In the genomic region with DNA sequence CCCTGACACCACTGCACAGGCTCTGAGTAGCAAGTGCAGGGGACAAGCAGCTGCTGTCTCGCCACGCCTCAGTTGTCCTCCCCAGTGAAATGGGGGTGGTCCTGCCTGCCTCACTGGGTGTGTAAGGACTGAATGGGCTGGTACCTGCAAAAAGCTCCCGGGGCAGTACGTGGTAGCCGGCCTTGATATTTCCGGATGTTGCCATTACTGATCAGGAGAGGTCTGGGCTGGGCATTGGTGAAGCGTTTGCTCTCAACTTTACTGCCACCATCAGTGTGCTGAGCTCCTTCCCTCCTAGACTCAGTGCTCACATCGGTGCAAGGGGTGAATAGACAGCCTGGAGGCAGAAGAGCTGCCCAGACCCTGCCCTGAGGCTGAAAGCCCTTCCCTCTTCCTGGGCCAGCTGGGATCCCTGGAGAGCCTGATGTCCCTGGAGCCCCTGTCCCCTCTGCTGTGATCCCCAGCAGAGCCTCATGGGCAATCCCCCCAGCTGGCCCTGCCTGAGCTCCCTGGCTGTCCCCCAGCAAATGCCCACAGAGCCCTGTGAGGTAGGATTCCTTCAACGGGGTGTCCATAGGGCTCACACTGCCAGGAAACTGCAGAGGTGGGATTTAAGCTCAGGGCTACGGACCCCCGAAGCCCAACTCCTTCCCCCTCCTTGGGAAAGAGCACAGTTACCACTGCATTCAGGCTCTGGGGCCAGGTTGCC, we compare ENCODE assay signal across 26 cellular contexts. TPM values are rescaled to one million over a fixed set of nuclear protein-coding genes. Genes with fewer than 3 reads are reported as not detected.
"Had no signal": no experiment of that assay in that cellular context is flagged by ENCODE, and none has a peak within 500 bp of the region (broad histone marks: within the 10 kb centered on the region; RNA-seq: fewer than 3 reads in every experiment).

No MANE protein-coding gene starts in this region.

- H3K4me3 ChIP-seq: coronary artery, esophagus muscularis mucosa, gastroesophageal sphincter, heart left ventricle, hepatocyte, lung, sigmoid colon, thoracic aorta, tibial nerve, upper lobe of left lung had no signal

- H3K36me3 ChIP-seq: esophagus muscularis mucosa, gastroesophageal sphincter, heart left ventricle, neutrophil, sigmoid colon, thoracic aorta, tibial nerve, upper lobe of left lung had no signal

- H3K27me3 ChIP-seq: foreskin keratinocyte, hepatocyte, tibial nerve, upper lobe of left lung had no signal

- ATAC-seq: foreskin keratinocyte; gastroesophageal sphincter; heart left ventricle; left colon; left ventricle myocardium superior; stimulated activated naive B cell treated with anti-CD40 and anti-IgM and Interleukin-4, amounts not matched to agents 10 μg/mL and 1 μg/mL and 100 μg/mL, for 72 hours had no signal

- H3K9me3 ChIP-seq: esophagus muscularis mucosa, gastroesophageal sphincter, heart left ventricle, neutrophil, sigmoid colon, thoracic aorta, upper lobe of left lung had no signal

- H3K4me1 ChIP-seq: esophagus muscularis mucosa, foreskin keratinocyte, gastroesophageal sphincter, heart left ventricle, parathyroid adenoma, sigmoid colon had no signal

- H3K27ac ChIP-seq: coronary artery, esophagus muscularis mucosa, foreskin keratinocyte, gastroesophageal sphincter, heart left ventricle, hepatocyte, neutrophil, parathyroid adenoma, sigmoid colon, thoracic aorta, tibial nerve, upper lobe of left lung had no signal

- DNase-seq: dermis blood vessel endothelial cell; effector memory CD4-positive, alpha-beta T cell; foreskin keratinocyte; heart left ventricle; left colon; left ventricle myocardium superior; naive B cell; nephron progenitor cell; sigmoid colon; stimulated activated CD4-positive, alpha-beta T cell treated with anti-CD3 and anti-CD28 coated beads, Interleukin-15, amount 100 ng/mL, for 24 hours; stimulated activated CD4-positive, alpha-beta T cell treated with anti-CD3 and anti-CD28 coated beads, Interleukin-2, amount 100 ng/mL, for 48 hours; stimulated activated naive B cell treated with anti-CD40 and anti-IgM and Interleukin-4, amounts not matched to agents 10 μg/mL and 1 μg/mL and 100 μg/mL, for 72 hours; upper lobe of left lung had no signal

RNA-seq across cellular contexts. Expression of a gene that starts 18.2 kb away (rescaled TPM):
- total RNA-seq: dermis blood vessel endothelial cell, endothelial cell of umbilical vein, epithelial cell of proximal tubule, foreskin keratinocyte, mononuclear cell had no signal
- polyA plus RNA-seq: endothelial cell of umbilical vein, fibroblast of lung, foreskin keratinocyte had no signal
